Comparison of ENCODE assay signal across 24 cellular contexts in the genomic region with DNA sequence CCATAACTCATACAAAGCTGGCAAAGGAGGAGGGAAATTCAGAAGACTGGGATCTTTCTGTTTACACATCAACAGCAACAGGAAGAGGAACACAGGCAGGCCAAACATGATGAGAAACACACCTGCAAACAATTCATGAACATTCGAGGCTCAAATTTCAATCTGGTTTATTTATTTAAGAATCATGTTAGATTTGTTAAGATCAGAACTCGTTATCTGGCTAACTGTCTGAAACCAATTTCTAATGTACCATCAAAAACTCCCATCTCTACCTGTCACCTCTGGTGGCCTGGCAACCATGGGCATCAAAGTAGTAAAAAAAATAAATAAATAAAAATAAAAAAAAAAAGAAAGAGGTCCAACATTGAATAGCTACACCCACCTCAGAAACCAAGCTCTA. TPM values are rescaled to one million over a fixed set of nuclear protein-coding genes. Genes with fewer than 3 reads are reported as not detected.
A peak's percentile ranks its signal among the peaks of the same experiment; 100 is the strongest.
DNase-seq lines count a peak whose midpoint lies in the region; ATAC-seq and TF ChIP-seq lines count a peak whose summit lies in the region.
"Had no signal": no experiment of that assay in that cellular context is flagged by ENCODE, and none has a peak within 500 bp of the region (broad histone marks: within the 10 kb centered on the region; RNA-seq: fewer than 3 reads in every experiment).

No MANE protein-coding gene starts in this region.

- peaks cover 100% of the 10 kb centered on the region for H3K36me3 ChIP-seq in OCI-LY7 (ENCODE audit: insufficient read depth, low read length)

- CTCF ChIA-PET in OCI-LY7 (lab: Charles Lee; ENCODE audit: unreplicated experiment) = interaction anchor here (0.5 kb wide), 1 partner anchor 359 kb away, joined by 3 read pairs; no protein-coding TSS in a partner anchor

- peaks cover 38% of the 10 kb centered on the region for H3K4me1 Mint-ChIP-seq in activated naive CD8-positive, alpha-beta T cell (ENCODE audit: low read depth)
- H3K4me1 Mint-ChIP-seq in activated naive CD8-positive, alpha-beta T cell treated with anti-CD3 and anti-CD28 coated beads for 36 hours = peaks cover 23% of the 10 kb centered on the region
- H3K4me1 Mint-ChIP-seq in immature natural killer cell = peaks cover 28 to 73% of the 10 kb centered on the region in 2 donors

- H3K27ac Mint-ChIP-seq in activated naive CD8-positive, alpha-beta T cell = peak overlapping the region; percentile 66
- H3K27ac Mint-ChIP-seq in activated naive CD8-positive, alpha-beta T cell treated with anti-CD3 and anti-CD28 coated beads for 36 hours = no peak overlapping the region
- H3K27ac Mint-ChIP-seq in immature natural killer cell = peak overlapping the region in 5 of 6 donors; percentile 13 to 65 (median 45)

- no peak overlapping the region for H3K27ac ChIP-seq in OCI-LY7 (ENCODE audit: low read depth, low read length, poor library complexity, severe bottlenecking)
- H3K27ac ChIP-seq: brain microvascular endothelial cell, psoas muscle, tibial nerve had no signal

- peaks cover 11% of the 10 kb centered on the region for H3K36me3 Mint-ChIP-seq in activated naive CD8-positive, alpha-beta T cell
- peaks cover 35% of the 10 kb centered on the region for H3K36me3 Mint-ChIP-seq in activated naive CD8-positive, alpha-beta T cell treated with anti-CD3 and anti-CD28 coated beads for 36 hours
- H3K36me3 Mint-ChIP-seq in immature natural killer cell = peaks cover 19 to 33% (median 27%) of the 10 kb centered on the region in 3 donors

- TF ChIP-seq CTCF in LNCaP clone FGC (IDR thresholded peaks at IDR 0.05; ENCODE audit: control insufficient read depth, extremely low read depth, insufficient read depth) (no peak), OCI-LY7 (conservative IDR thresholded peaks at IDR 0.05; ENCODE audit: low read length) (no peak)

- no peaks in the 10 kb centered on the region for H3K9me2 ChIP-seq in OCI-LY7 (ENCODE audit: insufficient read depth, low read length)

- intact Hi-C loops in OCI-LY7 (cut with micrococcal nuclease; ENCODE audit: unreplicated experiment) = no loop called here

- ATAC-seq in GM18867 (IDR thresholded peaks at IDR 0.05; ENCODE audit: unreplicated experiment) = no peak
- ATAC-seq: left cardiac atrium, psoas muscle had no signal

- no peak for DNase-seq in activated naive CD8-positive, alpha-beta T cell treated with anti-CD3 and anti-CD28 coated beads for 36 hours
- DNase-seq in LNCaP clone FGC (ENCODE audit: low read depth) (peak; percentile 88), NCI-H69 (lab: John Stamatoyannopoulos, UW) (peak; percentile 19), immature natural killer cell (no peak), CD1c-positive myeloid dendritic cell (ENCODE audit: extremely low spot score) (no peak), OCI-LY7 (ENCODE audit: low spot score) (no peak)
- DNase-seq: activated CD4-positive, alpha-beta T cell treated with anti-CD3 and anti-CD28 coated beads, Interleukin-2, amount 50 U/mL, for 48 hours; activated CD4-positive, CD25-positive, alpha-beta regulatory T cell; activated gamma-delta T cell; brain microvascular endothelial cell; C1 segment of cervical spinal cord; DMS 273 treated with DMSO at 0.1 percent for 48 hours; effector CD4-positive, alpha-beta T cell; erythroblast; head of caudate nucleus; left cardiac atrium; NCI-H2171; nucleus accumbens; psoas muscle; SHP77; T-helper 9 cell had no signal

- no peaks in the 10 kb centered on the region for H3K27me3 Mint-ChIP-seq in activated naive CD8-positive, alpha-beta T cell
- no peaks in the 10 kb centered on the region for H3K27me3 Mint-ChIP-seq in activated naive CD8-positive, alpha-beta T cell treated with anti-CD3 and anti-CD28 coated beads for 36 hours
- H3K27me3 Mint-ChIP-seq in immature natural killer cell (ENCODE audit: low read depth in 3 of 3) = peaks cover 0 to 4% (median 0%) of the 10 kb centered on the region in 3 donors

- POLR2A ChIA-PET in OCI-LY7 (lab: Charles Lee) = interaction anchor here (0.7 to 1.4 kb wide), 7 partner anchors 8 to 1102 kb away, joined by 3 to 7 read pairs (median 3); no protein-coding TSS in a partner anchor

- no peaks in the 10 kb centered on the region for H3K9me3 ChIP-seq in OCI-LY7 (ENCODE audit: low read length)
- H3K9me3 ChIP-seq: psoas muscle, tibial nerve had no signal

- peaks cover 6% of the 10 kb centered on the region for H3K4me1 ChIP-seq in OCI-LY7 (ENCODE audit: insufficient read depth, low read length, poor library complexity, severe bottlenecking)
- H3K4me1 ChIP-seq: psoas muscle had no signal

- H3K4me2 ChIP-seq in OCI-LY7 (ENCODE audit: low read length) = no peak overlapping the region

- H3K4me3 Mint-ChIP-seq in activated naive CD8-positive, alpha-beta T cell = no peak overlapping the region
- H3K4me3 Mint-ChIP-seq in activated naive CD8-positive, alpha-beta T cell treated with anti-CD3 and anti-CD28 coated beads for 36 hours = no peak overlapping the region
- no peak overlapping the region for H3K4me3 Mint-ChIP-seq in immature natural killer cell

- H2AFZ ChIP-seq in OCI-LY7 (ENCODE audit: low read length) = no peak overlapping the region

- peaks cover 97% of the 10 kb centered on the region for H3K79me2 ChIP-seq in OCI-LY7 (ENCODE audit: insufficient read depth, low read depth, low read length)

- no peaks in the 10 kb centered on the region for H3K9me3 Mint-ChIP-seq in activated naive CD8-positive, alpha-beta T cell (ENCODE audit: low read depth)
- no peaks in the 10 kb centered on the region for H3K9me3 Mint-ChIP-seq in activated naive CD8-positive, alpha-beta T cell treated with anti-CD3 and anti-CD28 coated beads for 36 hours
- no peaks in the 10 kb centered on the region for H3K9me3 Mint-ChIP-seq in immature natural killer cell

- H4K20me1 ChIP-seq in OCI-LY7 (ENCODE audit: insufficient read depth, low read length) = peaks cover 21% of the 10 kb centered on the region

- no TSS peak for BruUV-seq in OCI-LY7 (replicated peaks; lab: Mats Ljungman, UMichigan)

- no peak overlapping the region; the same call in 1 of the 2 replicates for H3K4me3 ChIP-seq in LNCaP clone FGC (ENCODE audit: low read depth, low read length)
- no peak overlapping the region for H3K4me3 ChIP-seq in OCI-LY7 (ENCODE audit: low read depth, low read length, poor library complexity, severe bottlenecking)
- H3K4me3 ChIP-seq: psoas muscle, tibial nerve had no signal

RNA-seq across cellular contexts. Expression of gene LBR, which starts 9.8 kb away (rescaled TPM):
- total RNA-seq in activated naive CD8-positive, alpha-beta T cell treated with anti-CD3 and anti-CD28 coated beads for 36 hours = 100 to 1,000 TPM; 128 to 140 TPM
- 100 to 1,000 TPM in 2 of 3 donors, 10 to 100 TPM in 1; 100.0 to 136 (median 117) TPM for polyA plus RNA-seq in immature natural killer cell
- total RNA-seq in OCI-LY7 (2014; rRNA removed; shearing (Covaris generic)) = 110 and 117 TPM in 2 replicates
- total RNA-seq in OCI-LY7 (2022) = 288 and 297 TPM in 2 replicates

Comparison
In these comparisons a context has a peak if more than half of its experiments do, and no peak if none do; other contexts are left out.
1. DNase-seq: peak in LNCaP clone FGC (single experiment) and NCI-H69 (single experiment); none in activated naive CD8-positive, alpha-beta T cell treated with anti-CD3 and anti-CD28 coated beads for 36 hours (single experiment), immature natural killer cell (0 of 3), CD1c-positive myeloid dendritic cell (single experiment) and OCI-LY7 (single experiment).